ENCODE assay signal across 8 cellular contexts in the genomic region with DNA sequence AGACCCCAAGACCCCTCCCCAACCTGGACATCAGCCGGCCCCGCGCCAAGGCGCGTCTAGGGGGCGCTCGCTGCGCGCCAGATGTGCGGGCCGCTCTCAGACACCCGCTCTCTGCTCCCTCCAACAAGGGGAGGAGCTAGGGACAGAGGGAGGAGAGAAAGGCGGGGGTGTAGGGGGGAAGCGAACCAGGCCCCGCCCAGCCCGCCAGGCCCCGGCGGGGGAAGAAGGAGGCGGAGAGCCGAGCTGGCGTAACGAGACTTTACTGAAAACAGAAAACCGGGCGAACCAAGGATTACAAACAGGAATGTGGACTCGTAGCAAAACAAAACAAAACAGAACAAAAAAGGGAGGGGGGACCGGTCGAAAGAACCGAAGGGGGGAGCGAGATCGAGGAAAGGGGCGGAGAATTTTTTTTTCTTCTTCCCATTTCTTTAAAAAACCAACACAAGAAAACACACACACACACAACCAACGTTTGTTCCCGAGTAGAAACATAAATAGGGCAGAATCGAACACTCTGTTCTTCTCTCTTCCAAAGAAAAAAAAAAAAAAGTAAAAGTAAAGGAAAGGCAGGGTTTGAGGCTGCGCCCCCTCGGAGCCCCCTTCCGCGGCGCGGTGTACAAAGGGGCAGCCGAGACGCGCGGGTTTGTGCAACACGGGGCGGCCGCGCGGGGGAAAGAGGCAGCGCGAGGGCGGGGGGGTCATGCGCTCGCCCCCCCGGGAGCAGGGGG. TPM values are rescaled to one million over a fixed set of nuclear protein-coding genes. Genes with fewer than 3 reads are reported as not detected.
DNase-seq lines count a peak whose midpoint lies in the region; ATAC-seq and TF ChIP-seq lines count a peak whose summit lies in the region.

No MANE protein-coding gene starts in this region.

- peak; percentile 87 for DNase-seq in AG20443 (ENCODE audit: low spot score)
- DNase-seq in GM20000 (ENCODE audit: low spot score), result peak; percentile 97
- DNase-seq in NCI-H1092 (lab: John Stamatoyannopoulos, UW), result peak; percentile 96
- DNase-seq in SK-N-SH, result peak; percentile 93
- DNase-seq in activated naive CD4-positive, alpha-beta T cell treated with anti-CD3 and anti-CD28 coated beads, Interleukin-2, amount 50 U/mL, for 72 hours (ENCODE audit: low spot score in 2 of 2), result peak; percentile 93 to 95
- DNase-seq in glomerular visceral epithelial cell (ENCODE audit: extremely low spot score), result peak; percentile 96
- DNase-seq in occipital lobe (lab: John Stamatoyannopoulos, UW), result peak; percentile 92

- peaks cover 56% of the 10 kb centered on the region for H4K20me1 ChIP-seq in SK-N-SH (ENCODE audit: insufficient read depth)

- peak; percentile 34 to 37 for ATAC-seq in activated naive CD4-positive, alpha-beta T cell treated with anti-CD3 and anti-CD28 coated beads, Interleukin-2, amount 50 U/mL, for 72 hours

- H3K4me3 ChIP-seq in SK-N-SH (ENCODE audit: low read depth in 2 of 2, low read length in 1 of 2), result peak overlapping the region; percentile 74 to 92

- peak overlapping the region; percentile 98 for H3K9ac ChIP-seq in SK-N-SH

- peaks cover 4 to 18% of the 10 kb centered on the region in 2 experiments for H3K36me3 ChIP-seq in SK-N-SH (replicated peaks in 1 of 2; ENCODE audit: control insufficient read depth in 1 of 2, insufficient read depth in 2 of 2, low read length in 1 of 2)

- POLR2A ChIA-PET in SK-N-SH (lab: Yijun Ruan, JAX), result interaction anchor here (0.6 to 6.1 kb wide), 15 partner anchors 13 to 420 kb away, joined by 3 to 112 read pairs (median 5); a partner anchor contains a TSS

- under 1% methylated on average over 41 of the region's 55 CpGs for WGBS in SK-N-SH (ENCODE audit: low lambda C conversion rate)

- H3K9me3 Mint-ChIP-seq in activated naive CD4-positive, alpha-beta T cell treated with anti-CD3 and anti-CD28 coated beads, Interleukin-2, amount 50 U/mL, for 72 hours, result no peaks in the 10 kb centered on the region

- peaks cover 20 to 24% of the 10 kb centered on the region in 2 donors for H3K36me3 Mint-ChIP-seq in activated naive CD4-positive, alpha-beta T cell treated with anti-CD3 and anti-CD28 coated beads, Interleukin-2, amount 50 U/mL, for 72 hours

- H3K27ac ChIP-seq in SK-N-SH (ENCODE audit: low read depth in 2 of 2, low read length in 1 of 2) (peak overlapping the region; percentile 94 to 97), temporal lobe (ENCODE audit: low read depth, low read length) (peak overlapping the region; percentile 99)

- H3K4me2 ChIP-seq in SK-N-SH, result peak overlapping the region; percentile 93

- peaks cover 16 to 18% of the 10 kb centered on the region in 2 experiments; a peak in 3 of 4 replicates for H3K4me1 ChIP-seq in SK-N-SH (ENCODE audit: control insufficient read depth in 1 of 2, insufficient read depth in 2 of 2, low read depth in 1 of 2, low read length in 1 of 2)

- TF ChIP-seq EP300 in SK-N-SH (IDR thresholded peaks at IDR 0.05; ENCODE audit: borderline replicate concordance in 1 of 2, low read depth in 1 of 2, low read length in 1 of 2), result no peak

- H3K79me2 ChIP-seq in SK-N-SH (ENCODE audit: insufficient read depth), result peaks cover 62% of the 10 kb centered on the region

- H3F3A ChIP-seq in SK-N-SH (replicated peaks; ENCODE audit: insufficient read depth), result peaks cover 24% of the 10 kb centered on the region

- H3K9me2 ChIP-seq in SK-N-SH, result no peaks in the 10 kb centered on the region

- peak; percentile 84 for TF ChIP-seq CTCF in GM20000 (IDR thresholded peaks at IDR 0.05; ENCODE audit: extremely low read depth, missing control alignments)
- TF ChIP-seq CTCF in SK-N-SH (IDR thresholded peaks at IDR 0.05), result peak; percentile 97

- H3K9me3 ChIP-seq in SK-N-SH, result no peaks in the 10 kb centered on the region

- H3K27ac Mint-ChIP-seq in activated naive CD4-positive, alpha-beta T cell treated with anti-CD3 and anti-CD28 coated beads, Interleukin-2, amount 50 U/mL, for 72 hours, result peak overlapping the region; percentile 95 to 100

- CTCF ChIA-PET in SK-N-SH (lab: Yijun Ruan, JAX), result interaction anchor here (0.5 to 13.0 kb wide), 62 partner anchors 10 to 506 kb away, joined by 3 to 216 read pairs (median 5); a partner anchor contains a TSS

- TF ChIP-seq RAD21 in SK-N-SH (IDR thresholded peaks at IDR 0.05; ENCODE audit: low read length), result peak; percentile 87

- H3K27me3 ChIP-seq in SK-N-SH (ENCODE audit: insufficient read depth), result no peaks in the 10 kb centered on the region

- H2AFZ ChIP-seq in SK-N-SH (ENCODE audit: low read depth), result no peak overlapping the region

TF ChIP-seq in SK-N-SH, 30 proteins besides CTCF, POLR2A, EP300 and RAD21:
- TF ChIP-seq SMC3 (IDR thresholded peaks at IDR 0.05; ENCODE audit: low read depth, low read length) (peak; percentile 71), SIN3A (IDR thresholded peaks at IDR 0.05; ENCODE audit: borderline replicate concordance, low read depth, low read length) (peak; percentile 53; the same call in 1 of the 2 replicates), NFIC (IDR thresholded peaks at IDR 0.05; ENCODE audit: borderline replicate concordance) (no peak), MXI1 (IDR thresholded peaks at IDR 0.05; ENCODE audit: low read depth, low read length) (no peak), TAF1 (IDR thresholded peaks at IDR 0.05; ENCODE audit: borderline replicate concordance, low read depth, low read length) (peak; percentile 70), RFX5 (IDR thresholded peaks at IDR 0.05; ENCODE audit: low read length) (no peak), TCF12 (IDR thresholded peaks at IDR 0.05) (peak; percentile 58; the same call in 1 of the 2 replicates), CHD2 (IDR thresholded peaks at IDR 0.05; ENCODE audit: low read length, partially characterized antibody) (peak; percentile 60), YY1 (IDR thresholded peaks at IDR 0.05; ENCODE audit: low read depth) (no peak), GABPA (IDR thresholded peaks at IDR 0.05; ENCODE audit: low read depth) (no peak), POLR2AphosphoS5 (IDR thresholded peaks at IDR 0.05; ENCODE audit: low read depth, low read length) (peak; percentile 52; the same call in 1 of the 2 replicates)
- TF ChIP-seq, protein P1, sequence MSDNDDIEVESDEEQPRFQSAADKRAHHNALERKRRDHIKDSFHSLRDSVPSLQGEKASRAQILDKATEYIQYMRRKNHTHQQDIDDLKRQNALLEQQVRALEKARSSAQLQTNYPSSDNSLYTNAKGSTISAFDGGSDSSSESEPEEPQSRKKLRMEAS (IDR thresholded peaks at IDR 0.05; ENCODE audit: low read depth), result peak; percentile 54; the same call in 1 of the 2 replicates
- TF ChIP-seq, protein P2, sequence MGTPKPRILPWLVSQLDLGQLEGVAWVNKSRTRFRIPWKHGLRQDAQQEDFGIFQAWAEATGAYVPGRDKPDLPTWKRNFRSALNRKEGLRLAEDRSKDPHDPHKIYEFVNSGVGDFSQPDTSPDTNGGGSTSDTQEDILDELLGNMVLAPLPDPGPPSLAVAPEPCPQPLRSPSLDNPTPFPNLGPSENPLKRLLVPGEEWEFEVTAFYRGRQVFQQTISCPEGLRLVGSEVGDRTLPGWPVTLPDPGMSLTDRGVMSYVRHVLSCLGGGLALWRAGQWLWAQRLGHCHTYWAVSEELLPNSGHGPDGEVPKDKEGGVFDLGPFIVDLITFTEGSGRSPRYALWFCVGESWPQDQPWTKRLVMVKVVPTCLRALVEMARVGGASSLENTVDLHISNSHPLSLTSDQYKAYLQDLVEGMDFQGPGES (IDR thresholded peaks at IDR 0.05; ENCODE audit: low read depth, low read length), result no peak

RNA-seq across cellular contexts. Expression of a gene that starts 1.7 kb away (rescaled TPM):
- 92.5 and 115 TPM in 2 replicates for polyA plus RNA-seq in SK-N-SH (2012; rRNA removed)
- polyA plus RNA-seq in SK-N-SH (2012; cell fraction: cytosol; rRNA removed), result 55.4 and 101 TPM in 2 replicates
- polyA plus RNA-seq in SK-N-SH (2012; cell fraction: nucleus; rRNA removed), result 125 and 131 TPM in 2 replicates
- 100 to 1,000 TPM; 213 to 255 TPM for total RNA-seq in activated naive CD4-positive, alpha-beta T cell treated with anti-CD3 and anti-CD28 coated beads, Interleukin-2, amount 50 U/mL, for 72 hours
- total RNA-seq in occipital lobe, result 70.7 TPM
- total RNA-seq in temporal lobe, result 46.0 TPM

RNA-seq across cellular contexts. Expression of a gene that starts 5.4 kb away (rescaled TPM):
- polyA plus RNA-seq in SK-N-SH (2012; rRNA removed), result 1.9 and 2.5 TPM in 2 replicates
- polyA plus RNA-seq in SK-N-SH (2012; cell fraction: cytosol; rRNA removed), result 0.19 and 0.41 TPM in 2 replicates
- 16.0 and 19.5 TPM in 2 replicates for polyA plus RNA-seq in SK-N-SH (2012; cell fraction: nucleus; rRNA removed)
- 1 to 10 TPM in 1 of 2 donors, under 1 TPM in 1; 0.45 to 1.5 TPM for total RNA-seq in activated naive CD4-positive, alpha-beta T cell treated with anti-CD3 and anti-CD28 coated beads, Interleukin-2, amount 50 U/mL, for 72 hours
- total RNA-seq in occipital lobe, result 0.47 TPM
- 0.49 TPM for total RNA-seq in temporal lobe

RNA-seq across cellular contexts. Expression of a gene that starts 43.2 kb away (rescaled TPM):
- 235 and 277 TPM in 2 replicates for polyA plus RNA-seq in SK-N-SH (2012; rRNA removed)
- polyA plus RNA-seq in SK-N-SH (2012; cell fraction: cytosol; rRNA removed), result 193 and 249 TPM in 2 replicates
- polyA plus RNA-seq in SK-N-SH (2012; cell fraction: nucleus; rRNA removed), result 104 and 192 TPM in 2 replicates
- 100 to 1,000 TPM; 280 to 379 TPM for total RNA-seq in activated naive CD4-positive, alpha-beta T cell treated with anti-CD3 and anti-CD28 coated beads, Interleukin-2, amount 50 U/mL, for 72 hours
- 72.2 TPM for total RNA-seq in occipital lobe
- 58.0 TPM for total RNA-seq in temporal lobe

RNA-seq across cellular contexts. Expression of a gene that starts 53.4 kb away (rescaled TPM):
- 0.36 and 1.0 TPM in 2 replicates for polyA plus RNA-seq in SK-N-SH (2012; rRNA removed)
- 0.05 and 0.26 TPM in 2 replicates for polyA plus RNA-seq in SK-N-SH (2012; cell fraction: cytosol; rRNA removed)
- 4.1 and 8.2 TPM in 2 replicates for polyA plus RNA-seq in SK-N-SH (2012; cell fraction: nucleus; rRNA removed)
- 1 to 10 TPM in 1 of 2 donors, under 1 TPM in 1; 0.12 to 1.0 TPM for total RNA-seq in activated naive CD4-positive, alpha-beta T cell treated with anti-CD3 and anti-CD28 coated beads, Interleukin-2, amount 50 U/mL, for 72 hours
- total RNA-seq in occipital lobe (0.47 TPM), temporal lobe (1.2 TPM)

Comparison
In these comparisons a context has a peak if more than half of its experiments do, and no peak if none do; other contexts are left out.
1. Peak in every context shown above with its lines: DNase-seq, ATAC-seq, H3K4me3 ChIP-seq and H3K27ac ChIP-seq.